10 cellular contexts compared by ENCODE assay signal in genomic region chr9:74499111-74499601, GRCh38. TPM values are rescaled to one million over a fixed set of nuclear protein-coding genes. Genes with fewer than 3 reads are reported as not detected.
DNase-seq lines count a peak whose midpoint lies in the region; ATAC-seq and TF ChIP-seq lines count a peak whose summit lies in the region.
"Had no signal": no experiment of that assay in that cellular context is flagged by ENCODE, and none has a peak within 500 bp of the region (broad histone marks: within the 10 kb centered on the region; RNA-seq: fewer than 3 reads in every experiment).

No MANE protein-coding gene starts in this region.

- TF ChIP-seq EP300 in transverse colon (IDR thresholded peaks at IDR 0.05; ENCODE audit: low read depth): no peak

- no peak for DNase-seq in activated T-cell treated with anti-CD3 and anti-CD28 coated beads, Interleukin-2, amount 50 U/mL, for 24 hours
- no peak for DNase-seq in activated T-cell treated with anti-CD3 and anti-CD28 coated beads, Interleukin-2, amount 50 U/mL, for 1 hour
- DNase-seq in mammary epithelial cell (peak; percentile 9), transverse colon (no peak), GM19240 (ENCODE audit: insufficient read length, low spot score) (no peak)
- DNase-seq in activated CD4-positive, alpha-beta T cell treated with anti-CD3 and anti-CD28 coated beads, Interleukin-2, amount 50 U/mL, for 1 hour: no peak
- DNase-seq: NCI-H1436 had no signal

- no peaks in the 10 kb centered on the region for H3K79me2 ChIP-seq in mammary epithelial cell (ENCODE audit: insufficient read depth, low read length)

- ATAC-seq in GM19395 (IDR thresholded peaks at IDR 0.05; ENCODE audit: unreplicated experiment): no peak
- ATAC-seq: activated CD4-positive, CD25-positive, alpha-beta regulatory T cell treated with anti-CD3 and anti-CD28 coated beads, Interleukin-2, amount 50 U/mL, for 24 hours had no signal

- intact Hi-C loops in mammary epithelial cell (cut with micrococcal nuclease): no loop called here
- intact Hi-C loops in transverse colon (cut with DNase I; ENCODE audit: low total_unique reads): no loop called here

- H3K9me3 ChIP-seq in mammary epithelial cell (replicated peaks; ENCODE audit: insufficient read depth, low read length) (no peaks in the 10 kb centered on the region), mesodermal cell (ENCODE audit: control insufficient read depth, low read length) (no peaks in the 10 kb centered on the region), transverse colon (no peaks in the 10 kb centered on the region)

- H3K4me1 ChIP-seq in mammary epithelial cell (ENCODE audit: insufficient read depth, low read length) (peaks cover 19% of the 10 kb centered on the region), mesodermal cell (ENCODE audit: control insufficient read depth, insufficient read depth, low read length, poor library complexity, severe bottlenecking) (peaks cover 11% of the 10 kb centered on the region), transverse colon (peaks cover 0 to 39% (median 19%) of the 10 kb centered on the region in 4 donors)

- CTCF ChIA-PET in mammary epithelial cell (lab: Charles Lee; ENCODE audit: low non-redundant PET): no interaction called here

- no peaks in the 10 kb centered on the region for H4K20me1 ChIP-seq in mammary epithelial cell (ENCODE audit: insufficient read depth, low read length)

- H3K4me2 ChIP-seq in mammary epithelial cell (ENCODE audit: insufficient read depth, low read depth, low read length): peak overlapping the region; percentile 95

- H3K27ac Mint-ChIP-seq in activated T-cell treated with anti-CD3 and anti-CD28 coated beads, Interleukin-2, amount 50 U/mL, for 24 hours: no peak overlapping the region

- no peak overlapping the region for H3K9ac ChIP-seq in mammary epithelial cell (ENCODE audit: insufficient read depth, low read length)

- H3K4me3 ChIP-seq in mammary epithelial cell (replicated peaks in 1 of 3; ENCODE audit: insufficient read depth in 1 of 3, low read depth in 2 of 3, low read length in 3 of 3): peak overlapping the region in 2 of 3 experiments; percentile 65 to 69
- peak overlapping the region; percentile 44 for H3K4me3 ChIP-seq in mesodermal cell (ENCODE audit: extremely low read depth, insufficient read depth, low read length, poor library complexity, severe bottlenecking)
- peak overlapping the region in 3 of 4 donors; percentile 32 to 67 (median 37) for H3K4me3 ChIP-seq in transverse colon

- H3K27me3 Mint-ChIP-seq in activated T-cell treated with anti-CD3 and anti-CD28 coated beads, Interleukin-2, amount 50 U/mL, for 24 hours: peaks cover 74% of the 10 kb centered on the region

- peak overlapping the region; percentile 51 for H3K4me3 Mint-ChIP-seq in activated T-cell treated with anti-CD3 and anti-CD28 coated beads, Interleukin-2, amount 50 U/mL, for 24 hours

- dilution Hi-C loops in mammary epithelial cell (cut with HindIII; ENCODE audit: low sequenced_read_pairs): no loop called here

- peaks cover 4% of the 10 kb centered on the region for H3K36me3 Mint-ChIP-seq in activated T-cell treated with anti-CD3 and anti-CD28 coated beads, Interleukin-2, amount 50 U/mL, for 24 hours (ENCODE audit: low read depth)

- H3K4me1 Mint-ChIP-seq in activated T-cell treated with anti-CD3 and anti-CD28 coated beads, Interleukin-2, amount 50 U/mL, for 24 hours (ENCODE audit: low read depth): peaks cover 32% of the 10 kb centered on the region

- H3K27ac ChIP-seq in mammary epithelial cell (ENCODE audit: insufficient read depth, low read depth, low read length) (no peak overlapping the region), mesodermal cell (ENCODE audit: low read depth, low read length, severe bottlenecking) (no peak overlapping the region), transverse colon (no peak overlapping the region)

- BruUV-seq in mammary epithelial cell (replicated peaks; lab: Mats Ljungman, UMichigan): no TSS peak

- H3K9me3 Mint-ChIP-seq in activated T-cell treated with anti-CD3 and anti-CD28 coated beads, Interleukin-2, amount 50 U/mL, for 24 hours: no peaks in the 10 kb centered on the region

- WGBS in mammary epithelial cell (ENCODE audit: low coverage, missing lambda C conversion rate): 8% methylated on average over 14 of the region's 19 CpGs
- 1 to 2% methylated on average over 9 to 12 of the region's 19 CpGs for WGBS in mesodermal cell (ENCODE audit: insufficient coverage in 2 of 2), 2 experiments
- 13 to 17% methylated on average over 3 to 19 of the region's 19 CpGs for WGBS in transverse colon (ENCODE audit: low coverage in 1 of 2), 2 donors

- TF ChIP-seq POLR2A in transverse colon (IDR thresholded peaks at IDR 0.05): no peak

- no peaks in the 10 kb centered on the region for H3K36me3 ChIP-seq in mammary epithelial cell (ENCODE audit: insufficient read depth, low read length)
- H3K36me3 ChIP-seq in mesodermal cell (ENCODE audit: control insufficient read depth, insufficient read depth, low read length): no peaks in the 10 kb centered on the region
- H3K36me3 ChIP-seq in transverse colon: no peaks in the 10 kb centered on the region

- H3K27me3 ChIP-seq in mammary epithelial cell (ENCODE audit: insufficient read depth, low read length) (peaks cover 20% of the 10 kb centered on the region), transverse colon (peaks cover 87% of the 10 kb centered on the region)

- peak overlapping the region; percentile 97 for H2AFZ ChIP-seq in mammary epithelial cell (ENCODE audit: low read depth, low read length)

- no peak for TF ChIP-seq CTCF in mammary epithelial cell (conservative IDR thresholded peaks at IDR 0.05 in 1 of 2, IDR thresholded peaks at IDR 0.05 in 1 of 2; ENCODE audit: extremely low read depth in 1 of 2, insufficient read depth in 1 of 2, low read depth in 1 of 2, low read length in 2 of 2)
- TF ChIP-seq CTCF in transverse colon (IDR thresholded peaks at IDR 0.05): no peak

- in situ Hi-C loops in mammary epithelial cell (cut with MboI; ENCODE audit: low sequenced_read_pairs in 2 of 2): no loop called here
- in situ Hi-C loops in transverse colon (cut with MboI; ENCODE audit: low pct_ligation_motif_present in 1 of 4, low pct_unique_long_range_greater_than_20kb in 1 of 4, low sequenced_read_pairs in 3 of 4): loop anchor here in 1 of 4 donors (25.0 kb wide), 1 partner anchor 88 kb away; no protein-coding TSS in a partner anchor

RNA-seq across cellular contexts. Expression of gene RORB, which starts 2.0 kb away (rescaled TPM):
- total RNA-seq in mammary epithelial cell (under 1 TPM; 0.17 to 0.19 TPM), transverse colon (1 to 10 TPM in 1 of 4 donors, under 1 TPM in 2, not detected in 1; 0.20 to 1.1 (median 0.27) TPM)
- 0.05 TPM for polyA plus RNA-seq in mammary epithelial cell
- not detected for polyA minus RNA-seq in mammary epithelial cell
- polyA plus RNA-seq in mesodermal cell (2013, experiment 1 of 2): 0.26 TPM
- polyA plus RNA-seq in mesodermal cell (2013, experiment 2 of 2): 0.46 TPM
